In the genomic region with DNA sequence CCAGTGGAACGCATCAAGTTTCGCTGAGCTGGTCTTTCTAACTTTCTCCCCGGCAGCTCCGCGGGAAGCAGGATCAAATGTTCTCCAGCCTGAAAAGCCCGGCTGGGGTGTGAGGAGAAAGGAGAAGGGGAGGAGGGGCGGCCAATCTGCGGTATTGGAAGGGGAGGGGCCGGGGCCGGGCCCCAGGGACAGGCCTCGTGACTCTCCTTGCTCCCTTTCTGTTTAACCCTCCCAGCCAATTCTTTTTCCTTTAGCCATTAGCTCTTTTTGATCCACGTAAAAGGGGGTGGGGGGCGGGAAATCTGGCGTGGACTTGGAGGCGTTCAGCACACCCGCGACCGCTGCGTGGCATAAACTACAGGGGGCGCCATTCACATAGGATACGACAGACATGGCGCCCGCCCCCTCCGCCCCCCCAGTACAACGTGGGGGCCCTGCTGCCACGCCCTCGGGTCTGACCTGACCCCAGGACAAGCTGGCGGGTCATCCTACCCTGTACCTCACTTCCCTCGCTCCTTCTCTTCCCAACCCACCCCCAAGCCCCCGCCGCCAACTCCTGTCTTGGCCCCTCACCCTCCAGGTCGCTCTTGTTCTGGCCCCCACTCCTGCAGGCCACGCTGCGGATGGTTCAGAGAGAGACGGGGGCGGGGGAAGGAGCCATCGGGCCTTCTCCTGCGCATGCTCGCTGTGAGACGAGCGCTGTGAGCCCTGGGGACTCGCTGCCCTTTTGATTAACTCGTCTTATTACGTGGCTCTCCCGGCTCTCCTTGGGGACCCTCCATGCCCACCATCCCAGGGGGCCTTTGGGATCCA, we compare ENCODE assay signal across 8 cellular contexts. TPM values are rescaled to one million over a fixed set of nuclear protein-coding genes. Genes with fewer than 3 reads are reported as not detected.
A peak's percentile ranks its signal among the peaks of the same experiment; 100 is the strongest.
DNase-seq lines count a peak whose midpoint lies in the region; ATAC-seq and TF ChIP-seq lines count a peak whose summit lies in the region.

No MANE protein-coding gene starts in this region.

- ATAC-seq in PC-3, result peak; percentile 26; the same call in 1 of the 2 replicates
- peak; percentile 90 for ATAC-seq in stimulated activated naive CD8-positive, alpha-beta T cell treated with anti-CD3 and anti-CD28 coated beads, Interleukin-15, amount 100 ng/mL, for 72 hours

- peak overlapping the region; percentile 28 for H3K4me3 ChIP-seq in HFF-Myc (replicated peaks; ENCODE audit: low read depth, low read length)
- peak overlapping the region; percentile 55 for H3K4me3 ChIP-seq in PC-3 (ENCODE audit: low read length)
- H3K4me3 ChIP-seq in neuron (ENCODE audit: low read length), result peak overlapping the region; percentile 47

- no peaks in the 10 kb centered on the region for H3F3A ChIP-seq in PC-3 (ENCODE audit: low read length, unreplicated experiment)

- POLR2A ChIA-PET in PC-3 (lab: Charles Lee; ENCODE audit: unreplicated experiment), result no interaction called here

- H3K9me3 Mint-ChIP-seq in stimulated activated naive CD8-positive, alpha-beta T cell treated with anti-CD3 and anti-CD28 coated beads, Interleukin-15, amount 100 ng/mL, for 72 hours, result no peaks in the 10 kb centered on the region

- H3K9me3 ChIP-seq in PC-3 (ENCODE audit: low read length) (no peaks in the 10 kb centered on the region), neuron (ENCODE audit: low read length) (no peaks in the 10 kb centered on the region)

- DNase-seq in DMS153 (lab: John Stamatoyannopoulos, UW) (peak; percentile 32), HFF-Myc (ENCODE audit: extremely low read depth, low read depth) (peak; percentile 37), PC-3 (peak; percentile 53), activated gamma-delta T cell (lab: John Stamatoyannopoulos, UW) (peak; percentile 40), foreskin melanocyte (peak; percentile 67), SIG-M5 treated with dmso at 0.1 percent for 504 hours (lab: John Stamatoyannopoulos, UW; ENCODE audit: unreplicated experiment) (no peak)
- peak; percentile 73 to 80 for DNase-seq in stimulated activated naive CD8-positive, alpha-beta T cell treated with anti-CD3 and anti-CD28 coated beads, Interleukin-15, amount 100 ng/mL, for 72 hours

- H3K36me3 ChIP-seq in PC-3 (ENCODE audit: low read depth, low read length) (no peaks in the 10 kb centered on the region), neuron (ENCODE audit: insufficient read depth, low read length) (no peaks in the 10 kb centered on the region)

- 0 out of 2 replicates have a peak overlapping the region, but pooled peaks have one; percentile 9 for H3K9ac ChIP-seq in PC-3 (ENCODE audit: low read length)

- H3K27me3 ChIP-seq in PC-3 (ENCODE audit: low read length), result no peaks in the 10 kb centered on the region
- H3K27me3 ChIP-seq in neuron (ENCODE audit: insufficient read depth, low read length), result no peaks in the 10 kb centered on the region

- peaks cover 16% of the 10 kb centered on the region for H3K4me1 Mint-ChIP-seq in stimulated activated naive CD8-positive, alpha-beta T cell treated with anti-CD3 and anti-CD28 coated beads, Interleukin-15, amount 100 ng/mL, for 72 hours

- H2AFZ ChIP-seq in PC-3 (ENCODE audit: low read length) (peak overlapping the region; percentile 80), neuron (ENCODE audit: low read depth, low read length) (peak overlapping the region; percentile 64)

- peaks cover under 1% of the 10 kb centered on the region for H3K27me3 Mint-ChIP-seq in stimulated activated naive CD8-positive, alpha-beta T cell treated with anti-CD3 and anti-CD28 coated beads, Interleukin-15, amount 100 ng/mL, for 72 hours

- H4K20me1 ChIP-seq in PC-3 (ENCODE audit: low read length), result no peaks in the 10 kb centered on the region

- TF ChIP-seq CTCF in HFF-Myc (IDR thresholded peaks at IDR 0.05; ENCODE audit: low read depth, low read length, missing control alignments) (peak; percentile 56), PC-3 (conservative IDR thresholded peaks at IDR 0.05; ENCODE audit: low read depth, low read length) (peak; percentile 63)

- CTCF ChIA-PET in PC-3 (lab: Charles Lee), result interaction anchor here (0.6 kb wide), 3 partner anchors 25 to 260 kb away, joined by 5 to 10 read pairs (median 6); no protein-coding TSS in a partner anchor

- intact Hi-C loops in PC-3 (cut with micrococcal nuclease), result no loop called here

- peak overlapping the region; percentile 72 to 88 for H3K27ac Mint-ChIP-seq in stimulated activated naive CD8-positive, alpha-beta T cell treated with anti-CD3 and anti-CD28 coated beads, Interleukin-15, amount 100 ng/mL, for 72 hours

- BruUV-seq in PC-3 (replicated peaks; lab: Mats Ljungman, UMichigan), result no TSS peak

- H3K4me2 ChIP-seq in PC-3 (ENCODE audit: low read length), result peak overlapping the region; percentile 82

- no peak overlapping the region for H3K27ac ChIP-seq in PC-3 (ENCODE audit: low read length)

- no peaks in the 10 kb centered on the region for H3K79me2 ChIP-seq in PC-3 (ENCODE audit: low read length)

- peaks cover 5% of the 10 kb centered on the region; the same call in 1 of the 2 replicates for H3K4me1 ChIP-seq in PC-3 (ENCODE audit: insufficient read depth, low read length)
- peaks cover 39% of the 10 kb centered on the region for H3K4me1 ChIP-seq in neuron (ENCODE audit: insufficient read depth, low read length)

- no peaks in the 10 kb centered on the region for H3K9me2 ChIP-seq in PC-3 (replicated peaks; ENCODE audit: low read length)

- H3K4me3 Mint-ChIP-seq in stimulated activated naive CD8-positive, alpha-beta T cell treated with anti-CD3 and anti-CD28 coated beads, Interleukin-15, amount 100 ng/mL, for 72 hours, result peak overlapping the region; percentile 83 to 87

RNA-seq across cellular contexts. Expression of a gene that starts 7.8 kb away (rescaled TPM):
- total RNA-seq in PC-3 (2014; rRNA removed), result 0.15 and 1.4 TPM in 2 replicates
